In genomic region chr21:28393279-28393678, GRCh38 we compare ENCODE assay signal across 10 cellular contexts.
A peak's percentile ranks its signal among the peaks of the same experiment; 100 is the strongest.
DNase-seq lines count a peak whose midpoint lies in the region; ATAC-seq and TF ChIP-seq lines count a peak whose summit lies in the region.
"Had no signal": no experiment of that assay in that cellular context is flagged by ENCODE, and none has a peak within 500 bp of the region (broad histone marks: within the 10 kb centered on the region; RNA-seq: fewer than 3 reads in every experiment).

No MANE protein-coding gene starts in this region.

- DNase-seq in HPDE6-E6E7 (ENCODE audit: extremely low spot score), result peak; percentile 82
- peak; percentile 97 for DNase-seq in NCI-H2107 treated with DMSO at 0.1 percent for 48 hours (lab: John Stamatoyannopoulos, UW; ENCODE audit: unreplicated experiment)
- DNase-seq in dermis blood vessel endothelial cell, result peak; percentile 52
- DNase-seq in CD8-positive, alpha-beta T cell, result no peak
- DNase-seq in NCI-H1092 (lab: John Stamatoyannopoulos, UW), result no peak
- DNase-seq in stimulated activated CD4-positive, alpha-beta T cell treated with anti-CD3 and anti-CD28 coated beads, Interleukin-4, amount 100 ng/mL, for 1 hour, result no peak
- no peak for DNase-seq in activated CD4-positive, alpha-beta T cell treated with anti-CD3 and anti-CD28 coated beads for 36 hours

- H3K4me2 ChIP-seq in parathyroid adenoma (ENCODE audit: low read length), result peak overlapping the region; percentile 44

- no peaks in the 10 kb centered on the region for H3K36me3 ChIP-seq in parathyroid adenoma (ENCODE audit: control insufficient read depth, insufficient read depth, low read length)
- no peaks in the 10 kb centered on the region for H3K36me3 ChIP-seq in CD8-positive, alpha-beta T cell (ENCODE audit: insufficient read depth, low read length)
- H3K36me3 ChIP-seq: cardiac muscle cell had no signal

- H3K9ac ChIP-seq in parathyroid adenoma, result no peak overlapping the region

- H3K4me3 ChIP-seq in parathyroid adenoma (ENCODE audit: low read depth, low read length), result no peak overlapping the region
- H3K4me3 ChIP-seq in CD8-positive, alpha-beta T cell (ENCODE audit: low read depth, low read length), result no peak overlapping the region
- H3K4me3 ChIP-seq: cardiac muscle cell had no signal

- ATAC-seq in CD8-positive, alpha-beta T cell, result no peak
- ATAC-seq in activated CD4-positive, alpha-beta T cell treated with anti-CD3 and anti-CD28 coated beads for 36 hours, result no peak

- H3K4me1 ChIP-seq in parathyroid adenoma, result no peaks in the 10 kb centered on the region
- no peaks in the 10 kb centered on the region for H3K4me1 ChIP-seq in CD8-positive, alpha-beta T cell (ENCODE audit: insufficient read depth, low read length)

- H3K27me3 ChIP-seq in parathyroid adenoma (ENCODE audit: control insufficient read depth, insufficient read depth, low read length), result no peaks in the 10 kb centered on the region
- no peaks in the 10 kb centered on the region for H3K27me3 ChIP-seq in CD8-positive, alpha-beta T cell (ENCODE audit: insufficient read depth, low read length)
- H3K27me3 ChIP-seq: cardiac muscle cell had no signal

- no peaks in the 10 kb centered on the region for H3K36me3 Mint-ChIP-seq in CD8-positive, alpha-beta T cell
- peaks cover 2% of the 10 kb centered on the region for H3K36me3 Mint-ChIP-seq in activated CD4-positive, alpha-beta T cell treated with anti-CD3 and anti-CD28 coated beads for 36 hours (ENCODE audit: low read depth)
- H3K36me3 Mint-ChIP-seq: IgD-negative memory B cell had no signal

- no peak overlapping the region for H3K27ac Mint-ChIP-seq in CD8-positive, alpha-beta T cell
- no peak overlapping the region for H3K27ac Mint-ChIP-seq in activated CD4-positive, alpha-beta T cell treated with anti-CD3 and anti-CD28 coated beads for 36 hours
- H3K27ac Mint-ChIP-seq: IgD-negative memory B cell had no signal

- H2AFZ ChIP-seq in parathyroid adenoma, result no peak overlapping the region

- no peaks in the 10 kb centered on the region for H3K9me3 Mint-ChIP-seq in CD8-positive, alpha-beta T cell
- peaks cover 3% of the 10 kb centered on the region for H3K9me3 Mint-ChIP-seq in activated CD4-positive, alpha-beta T cell treated with anti-CD3 and anti-CD28 coated beads for 36 hours (ENCODE audit: low read depth)

- no peak overlapping the region for H3K27ac ChIP-seq in parathyroid adenoma
- no peak overlapping the region for H3K27ac ChIP-seq in CD8-positive, alpha-beta T cell (ENCODE audit: low read depth, low read length)
- H3K27ac ChIP-seq: cardiac muscle cell had no signal

- no peak overlapping the region for H3K4me3 Mint-ChIP-seq in CD8-positive, alpha-beta T cell
- H3K4me3 Mint-ChIP-seq in activated CD4-positive, alpha-beta T cell treated with anti-CD3 and anti-CD28 coated beads for 36 hours, result no peak overlapping the region
- H3K4me3 Mint-ChIP-seq: IgD-negative memory B cell had no signal

- POLR2A ChIA-PET in CD8-positive, alpha-beta T cell (lab: Charles Lee), result interaction anchor here (1.0 kb wide), 1 partner anchor 8 kb away, joined by 3 read pairs; no protein-coding TSS in a partner anchor
- POLR2A ChIA-PET in activated CD4-positive, alpha-beta T cell treated with anti-CD3 and anti-CD28 coated beads for 36 hours (lab: Charles Lee), result no interaction called here

- no peaks in the 10 kb centered on the region for H3K9me3 ChIP-seq in parathyroid adenoma (ENCODE audit: control insufficient read depth, low read length)
- no peaks in the 10 kb centered on the region for H3K9me3 ChIP-seq in CD8-positive, alpha-beta T cell (ENCODE audit: low read length)

- no peaks in the 10 kb centered on the region for H3K27me3 Mint-ChIP-seq in CD8-positive, alpha-beta T cell (ENCODE audit: low read depth)
- H3K27me3 Mint-ChIP-seq in activated CD4-positive, alpha-beta T cell treated with anti-CD3 and anti-CD28 coated beads for 36 hours, result peaks cover 2% of the 10 kb centered on the region
- H3K27me3 Mint-ChIP-seq: IgD-negative memory B cell had no signal

- no peaks in the 10 kb centered on the region for H3K4me1 Mint-ChIP-seq in CD8-positive, alpha-beta T cell (ENCODE audit: low read depth)
- no peaks in the 10 kb centered on the region for H3K4me1 Mint-ChIP-seq in activated CD4-positive, alpha-beta T cell treated with anti-CD3 and anti-CD28 coated beads for 36 hours
- H3K4me1 Mint-ChIP-seq: IgD-negative memory B cell had no signal

- no peak for TF ChIP-seq CTCF in parathyroid adenoma (IDR thresholded peaks at IDR 0.05)
- TF ChIP-seq CTCF in CD8-positive, alpha-beta T cell (IDR thresholded peaks at IDR 0.05), result no peak

- H3K79me2 ChIP-seq in parathyroid adenoma, result no peaks in the 10 kb centered on the region

- intact Hi-C loops in CD8-positive, alpha-beta T cell (cut with DNase I, micrococcal nuclease), result no loop called here
- intact Hi-C loops in activated CD4-positive, alpha-beta T cell treated with anti-CD3 and anti-CD28 coated beads for 36 hours (cut with DNase I, micrococcal nuclease), result no loop called here

- CTCF ChIA-PET in CD8-positive, alpha-beta T cell (lab: Charles Lee), result no interaction called here
- CTCF ChIA-PET in activated CD4-positive, alpha-beta T cell treated with anti-CD3 and anti-CD28 coated beads for 36 hours (lab: Charles Lee), result no interaction called here

Comparison
In these comparisons a context has a peak if more than half of its experiments do, and no peak if none do; other contexts are left out.
1. DNase-seq: peak in HPDE6-E6E7 (single experiment), NCI-H2107 treated with DMSO at 0.1 percent for 48 hours (single experiment) and dermis blood vessel endothelial cell (single experiment); none in CD8-positive, alpha-beta T cell (0 of 7), NCI-H1092 (single experiment), stimulated activated CD4-positive, alpha-beta T cell treated with anti-CD3 and anti-CD28 coated beads, Interleukin-4, amount 100 ng/mL, for 1 hour (single experiment) and activated CD4-positive, alpha-beta T cell treated with anti-CD3 and anti-CD28 coated beads for 36 hours (single experiment).